Comparison of ENCODE assay signal across 8 cellular contexts in genomic region chr11:17426233-17426632, GRCh38. TPM values are rescaled to one million over a fixed set of nuclear protein-coding genes. Genes with fewer than 3 reads are reported as not detected.
"Had no signal": no experiment of that assay in that cellular context is flagged by ENCODE, and none has a peak within 500 bp of the region (broad histone marks: within the 10 kb centered on the region; RNA-seq: fewer than 3 reads in every experiment).

No MANE protein-coding gene starts in this region.

RNA-seq across cellular contexts. Expression of gene KCNJ11, which starts 37.8 kb away (rescaled TPM):
- total RNA-seq: smooth muscle cell had no signal
- polyA plus RNA-seq: naive thymus-derived CD4-positive, alpha-beta T cell; smooth muscle cell had no signal

RNA-seq across cellular contexts. Expression of gene ABCC8, which starts 50.4 kb away (rescaled TPM):
- total RNA-seq: lung microvascular endothelial cell; myocyte; natural killer cell treated with Interleukin-12 subunit alpha and Interleukin-12 subunit beta and Interleukin-15 and Interleukin-18, amount 100 ng/mL, for 72 hours; pulmonary artery endothelial cell; renal cortical epithelial cell; smooth muscle cell had no signal
- polyA plus RNA-seq: keratinocyte; naive thymus-derived CD4-positive, alpha-beta T cell; smooth muscle cell had no signal
